Comparison of ENCODE assay signal across 8 cellular contexts in the genomic region with DNA sequence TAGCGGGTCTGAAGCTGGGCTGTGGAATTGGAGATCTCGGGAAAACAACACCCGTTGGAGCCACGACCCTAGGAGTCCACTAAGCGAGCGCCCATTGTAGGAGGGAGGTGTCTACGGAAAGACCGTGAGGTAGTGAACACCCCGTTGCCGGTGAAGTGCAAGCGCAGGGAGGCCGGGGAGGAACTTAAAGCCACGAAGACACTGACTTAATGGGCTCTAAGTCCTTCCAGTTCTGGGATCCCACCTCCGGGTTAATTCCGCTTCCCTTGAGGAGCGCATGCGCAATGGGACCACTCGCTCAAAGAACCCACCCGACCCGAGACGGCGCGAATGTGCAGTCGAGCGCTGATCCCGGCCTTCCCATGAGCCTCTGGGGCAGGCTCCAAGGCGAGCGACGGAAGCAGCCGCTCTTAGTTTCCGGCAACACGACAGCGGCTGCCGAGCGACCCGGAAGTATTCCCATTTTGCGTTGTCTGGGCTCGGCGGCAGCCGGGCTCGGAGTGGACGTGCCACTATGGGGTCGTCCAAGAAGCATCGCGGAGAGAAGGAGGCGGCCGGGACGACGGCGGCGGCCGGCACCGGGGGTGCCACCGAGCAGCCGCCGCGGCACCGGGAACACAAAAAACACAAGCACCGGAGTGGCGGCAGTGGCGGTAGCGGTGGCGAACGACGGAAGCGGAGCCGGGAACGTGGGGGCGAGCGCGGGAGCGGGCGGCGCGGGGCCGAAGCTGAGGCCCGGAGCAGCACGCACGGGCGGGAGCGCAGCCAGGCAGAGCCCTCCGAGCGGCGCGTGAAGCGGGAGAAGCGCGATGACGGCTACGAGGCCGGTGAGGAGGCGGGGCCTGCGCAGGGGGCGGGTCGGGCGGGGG. TPM values are rescaled to one million over a fixed set of nuclear protein-coding genes. Genes with fewer than 3 reads are reported as not detected.
DNase-seq lines count a peak whose midpoint lies in the region; ATAC-seq and TF ChIP-seq lines count a peak whose summit lies in the region.

A gene with protein sequence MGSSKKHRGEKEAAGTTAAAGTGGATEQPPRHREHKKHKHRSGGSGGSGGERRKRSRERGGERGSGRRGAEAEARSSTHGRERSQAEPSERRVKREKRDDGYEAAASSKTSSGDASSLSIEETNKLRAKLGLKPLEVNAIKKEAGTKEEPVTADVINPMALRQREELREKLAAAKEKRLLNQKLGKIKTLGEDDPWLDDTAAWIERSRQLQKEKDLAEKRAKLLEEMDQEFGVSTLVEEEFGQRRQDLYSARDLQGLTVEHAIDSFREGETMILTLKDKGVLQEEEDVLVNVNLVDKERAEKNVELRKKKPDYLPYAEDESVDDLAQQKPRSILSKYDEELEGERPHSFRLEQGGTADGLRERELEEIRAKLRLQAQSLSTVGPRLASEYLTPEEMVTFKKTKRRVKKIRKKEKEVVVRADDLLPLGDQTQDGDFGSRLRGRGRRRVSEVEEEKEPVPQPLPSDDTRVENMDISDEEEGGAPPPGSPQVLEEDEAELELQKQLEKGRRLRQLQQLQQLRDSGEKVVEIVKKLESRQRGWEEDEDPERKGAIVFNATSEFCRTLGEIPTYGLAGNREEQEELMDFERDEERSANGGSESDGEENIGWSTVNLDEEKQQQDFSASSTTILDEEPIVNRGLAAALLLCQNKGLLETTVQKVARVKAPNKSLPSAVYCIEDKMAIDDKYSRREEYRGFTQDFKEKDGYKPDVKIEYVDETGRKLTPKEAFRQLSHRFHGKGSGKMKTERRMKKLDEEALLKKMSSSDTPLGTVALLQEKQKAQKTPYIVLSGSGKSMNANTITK (plus strand): TSS at position 468 of the 869 bp plus-strand sequence. CDS start 47 bp downstream, at position 515.

- ATAC-seq in HG02870 (IDR thresholded peaks at IDR 0.05; ENCODE audit: unreplicated experiment) (peak; percentile 70), heart left ventricle (peak; percentile 98 to 99 (median 98))

- 0 to 1% (median 1%) methylated on average over 67 to 96 of the region's 96 CpGs for WGBS in heart left ventricle, 4 donors
- 0 to 4% methylated on average over 5 to 77 of the region's 96 CpGs for WGBS in transverse colon (ENCODE audit: low coverage in 1 of 2), 2 donors

- peak within 1 kb of the TSS; percentile 97 for H3K4me3 Mint-ChIP-seq in T-helper 1 cell treated with Interleukin-12 subunit alpha and Interleukin-12 subunit beta and Interleukin-4 antibody, amounts not matched to agents 30 μg/mL and 1 μg/mL, for 36 hours

- H3K27ac ChIP-seq in heart left ventricle (peak within 1 kb of the TSS; percentile 57 to 96 (median 90)), transverse colon (peak within 1 kb of the TSS; percentile 89 to 96 (median 93))

- no peaks in the 10 kb centered on the region for H3K27me3 ChIP-seq in heart left ventricle
- no peaks in the 10 kb centered on the region for H3K27me3 ChIP-seq in transverse colon

- in situ Hi-C loops in GM13976 (cut with MboI; ENCODE audit: low sequenced_read_pairs, unreplicated experiment) = no loop called here
- in situ Hi-C loops in transverse colon (cut with MboI; ENCODE audit: low pct_ligation_motif_present in 1 of 4, low pct_unique_long_range_greater_than_20kb in 1 of 4, low sequenced_read_pairs in 3 of 4) = no loop called here

- TF ChIP-seq POLR2A in heart left ventricle (IDR thresholded peaks at IDR 0.05) (peak in 1 of 2 donors; percentile 81), transverse colon (IDR thresholded peaks at IDR 0.05) (peak; percentile 75)

- H3K36me3 Mint-ChIP-seq in T-helper 1 cell treated with Interleukin-12 subunit alpha and Interleukin-12 subunit beta and Interleukin-4 antibody, amounts not matched to agents 30 μg/mL and 1 μg/mL, for 36 hours (ENCODE audit: low read depth) = peaks cover 29% of the 10 kb centered on the region

- peak within 1 kb of the TSS; percentile 96 for H3K27ac Mint-ChIP-seq in T-helper 1 cell treated with Interleukin-12 subunit alpha and Interleukin-12 subunit beta and Interleukin-4 antibody, amounts not matched to agents 30 μg/mL and 1 μg/mL, for 36 hours

- intact Hi-C loops in heart left ventricle (cut with DNase I) (loop anchor here (1.0 to 5.0 kb wide), 10 partner anchors 36 to 74 kb away; a partner anchor contains a TSS), transverse colon (cut with DNase I; ENCODE audit: low total_unique reads) (no loop called here)

- TF ChIP-seq EP300 in transverse colon (IDR thresholded peaks at IDR 0.05; ENCODE audit: low read depth) = no peak

- H3K4me3 ChIP-seq in heart left ventricle = peak within 1 kb of the TSS; percentile 77 to 99 (median 92)
- H3K4me3 ChIP-seq in transverse colon = peak within 1 kb of the TSS; percentile 81 to 99 (median 97)

- peak; percentile 100 for DNase-seq in GM13976 (ENCODE audit: low spot score)
- DNase-seq in NCI-H1694 treated with DMSO at 0.1 percent for 48 hours (lab: John Stamatoyannopoulos, UW) = peak; percentile 91
- peak; percentile 96 for DNase-seq in amniotic epithelial cell (ENCODE audit: low read depth)
- peak; percentile 99 for DNase-seq in heart left ventricle
- peak; percentile 98 for DNase-seq in pons (ENCODE audit: low spot score)
- peak; percentile 97 for DNase-seq in transverse colon

- peaks cover 37% of the 10 kb centered on the region for H3K4me1 Mint-ChIP-seq in T-helper 1 cell treated with Interleukin-12 subunit alpha and Interleukin-12 subunit beta and Interleukin-4 antibody, amounts not matched to agents 30 μg/mL and 1 μg/mL, for 36 hours (ENCODE audit: low read depth)

- H3K4me1 ChIP-seq in heart left ventricle (peaks cover 3 to 28% (median 23%) of the 10 kb centered on the region in 12 donors), transverse colon (peaks cover 19 to 26% (median 23%) of the 10 kb centered on the region in 4 donors)

- no peaks in the 10 kb centered on the region for H3K9me3 Mint-ChIP-seq in T-helper 1 cell treated with Interleukin-12 subunit alpha and Interleukin-12 subunit beta and Interleukin-4 antibody, amounts not matched to agents 30 μg/mL and 1 μg/mL, for 36 hours

- H3K36me3 ChIP-seq in heart left ventricle (peaks cover 4 to 31% (median 28%) of the 10 kb centered on the region in 9 donors), transverse colon (peaks cover 0 to 24% (median 16%) of the 10 kb centered on the region in 4 donors)

- TF ChIP-seq CTCF in GM13976 (IDR thresholded peaks at IDR 0.05; ENCODE audit: borderline replicate concordance, control extremely low read depth, extremely low read depth, insufficient read depth, missing control alignments) = no peak
- TF ChIP-seq CTCF in heart left ventricle (IDR thresholded peaks at IDR 0.05) = no peak
- peak in 1 of 5 experiments; percentile 13 for TF ChIP-seq CTCF in transverse colon (IDR thresholded peaks at IDR 0.05)

- H3K27me3 Mint-ChIP-seq in T-helper 1 cell treated with Interleukin-12 subunit alpha and Interleukin-12 subunit beta and Interleukin-4 antibody, amounts not matched to agents 30 μg/mL and 1 μg/mL, for 36 hours (ENCODE audit: low read depth) = no peaks in the 10 kb centered on the region

- H3K9me3 ChIP-seq in heart left ventricle (no peaks in the 10 kb centered on the region), transverse colon (no peaks in the 10 kb centered on the region)

RNA-seq across cellular contexts. Expression of the gene that starts here (rescaled TPM):
- total RNA-seq in heart left ventricle (10 to 100 TPM; 21.6 to 57.2 (median 31.1) TPM), transverse colon (10 to 100 TPM; 31.8 to 76.3 (median 34.3) TPM)
- 10 to 100 TPM; 40.4 to 70.1 TPM for polyA plus RNA-seq in heart left ventricle

Comparison
In these comparisons a context has a peak if more than half of its experiments do, and no peak if none do; other contexts are left out.
1. Peak in every context shown above with its lines: DNase-seq, ATAC-seq, H3K4me3 ChIP-seq and H3K27ac ChIP-seq.